ENCODE assay signal across 13 cellular contexts in the genomic region with DNA sequence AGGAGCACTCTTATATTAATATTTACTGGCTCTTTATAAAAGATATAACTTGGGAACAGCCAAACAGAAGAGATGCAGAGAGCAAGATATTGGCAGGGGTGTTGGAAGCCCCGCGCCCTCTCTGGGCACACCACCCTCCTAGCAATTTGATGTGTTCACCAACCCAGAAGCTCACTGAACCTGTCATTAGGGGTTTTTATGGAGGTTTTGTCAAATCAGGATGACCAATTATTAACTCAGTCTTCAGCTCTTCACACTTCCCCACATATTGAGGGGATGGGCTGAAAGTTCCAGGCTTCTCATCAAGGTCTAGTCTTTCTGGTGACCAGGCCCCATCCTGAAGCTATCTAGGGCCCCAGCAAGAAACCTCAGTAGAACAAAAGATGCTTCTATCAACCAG.
A peak's percentile ranks its signal among the peaks of the same experiment; 100 is the strongest.
DNase-seq lines count a peak whose midpoint lies in the region; ATAC-seq and TF ChIP-seq lines count a peak whose summit lies in the region.
"Had no signal": no experiment of that assay in that cellular context is flagged by ENCODE, and none has a peak within 500 bp of the region (broad histone marks: within the 10 kb centered on the region; RNA-seq: fewer than 3 reads in every experiment).

No MANE protein-coding gene starts in this region.

- no peak for TF ChIP-seq CTCF in Loucy (conservative IDR thresholded peaks at IDR 0.05; ENCODE audit: low read length)

- H3K36me3 ChIP-seq in BLaER1 treated with 17β-estradiol and CSF1 and Interleukin-3, amounts not matched to agents 10 nM and 100 nM: peaks cover 0 to 7% (median 0%) of the 10 kb centered on the region in 11 experiments; a peak in 2 of 22 replicates
- H3K36me3 ChIP-seq in Loucy (ENCODE audit: insufficient read depth, low read length): no peaks in the 10 kb centered on the region

- H3K4me2 ChIP-seq in BLaER1 treated with 17β-estradiol and CSF1 and Interleukin-3, amounts not matched to agents 10 nM and 100 nM: peak overlapping the region in 10 of 11 experiments; percentile 16 to 79 (median 60); a peak in 18 of 22 replicates
- peak overlapping the region; percentile 67 for H3K4me2 ChIP-seq in Loucy (ENCODE audit: low read depth, low read length, poor library complexity, severe bottlenecking)

- H3K9me2 ChIP-seq in Loucy (replicated peaks; ENCODE audit: low read depth, low read length): no peaks in the 10 kb centered on the region

- H3K9ac ChIP-seq in BLaER1 treated with 17β-estradiol and CSF1 and Interleukin-3, amounts not matched to agents 10 nM and 100 nM: peak overlapping the region in 7 of 11 experiments; percentile 6 to 67 (median 50); a peak in 8 of 22 replicates
- peak overlapping the region; percentile 77 for H3K9ac ChIP-seq in Loucy (ENCODE audit: low read depth, low read length, poor library complexity, severe bottlenecking)

- H3K9me3 ChIP-seq in BLaER1 treated with 17β-estradiol and CSF1 and Interleukin-3, amounts not matched to agents 10 nM and 100 nM (replicated peaks in 1 of 11): no peaks in the 10 kb centered on the region
- H3K9me3 ChIP-seq in Loucy (ENCODE audit: insufficient read depth, low read depth, low read length): no peaks in the 10 kb centered on the region

- no peaks in the 10 kb centered on the region for H3K27me3 ChIP-seq in BLaER1 treated with 17β-estradiol and CSF1 and Interleukin-3, amounts not matched to agents 10 nM and 100 nM
- H3K27me3 ChIP-seq in Loucy (ENCODE audit: insufficient read depth, low read length, poor library complexity, severe bottlenecking): no peaks in the 10 kb centered on the region

- ATAC-seq in HG02759 (IDR thresholded peaks at IDR 0.05; ENCODE audit: unreplicated experiment) (peak; percentile 62), HG02870 (IDR thresholded peaks at IDR 0.05; ENCODE audit: unreplicated experiment) (no peak)
- ATAC-seq: CD8-positive, alpha-beta T cell had no signal

- H3K4me3 ChIP-seq in BLaER1 treated with 17β-estradiol and CSF1 and Interleukin-3, amounts not matched to agents 10 nM and 100 nM: no peak overlapping the region
- H3K4me3 ChIP-seq in Loucy (ENCODE audit: low read length, poor library complexity, severe bottlenecking): peak overlapping the region; percentile 56

- H3K4me1 ChIP-seq in BLaER1 treated with 17β-estradiol and CSF1 and Interleukin-3, amounts not matched to agents 10 nM and 100 nM: peaks cover 15 to 40% (median 29%) of the 10 kb centered on the region in 10 experiments
- peaks cover 66% of the 10 kb centered on the region for H3K4me1 ChIP-seq in Loucy (ENCODE audit: insufficient read depth, low read length, poor library complexity, severe bottlenecking)

- no peak overlapping the region for H2AFZ ChIP-seq in Loucy (ENCODE audit: low read length)

- peaks cover 13% of the 10 kb centered on the region for H3F3A ChIP-seq in Loucy (ENCODE audit: low read depth)

- DNase-seq in NCI-H2107 treated with DMSO at 0.1 percent for 48 hours (lab: John Stamatoyannopoulos, UW; ENCODE audit: unreplicated experiment): no peak
- no peak for DNase-seq in D341Med (ENCODE audit: low spot score)
- no peak for DNase-seq in kidney glomerular epithelial cell (lab: John Stamatoyannopoulos, UW)
- DNase-seq: CD8-positive, alpha-beta T cell; COR-L47; DND-41; GF-D8; HCEC 1CT; HFFc6 had no signal

- no peaks in the 10 kb centered on the region for H4K20me1 ChIP-seq in BLaER1 treated with 17β-estradiol and CSF1 and Interleukin-3, amounts not matched to agents 10 nM and 100 nM
- H4K20me1 ChIP-seq in Loucy (ENCODE audit: insufficient read depth, low read length, poor library complexity, severe bottlenecking): no peaks in the 10 kb centered on the region

- peaks cover 10% of the 10 kb centered on the region for H3K79me2 ChIP-seq in Loucy (ENCODE audit: insufficient read depth, low read length)

- H3K27ac ChIP-seq in BLaER1 treated with 17β-estradiol and CSF1 and Interleukin-3, amounts not matched to agents 10 nM and 100 nM: peak overlapping the region in 8 of 11 experiments; percentile 52 to 84 (median 76); a peak in 16 of 22 replicates
